ENCODE assay signal across 9 cellular contexts in genomic region chr3:111610189-111610588, GRCh38. TPM values are rescaled to one million over a fixed set of nuclear protein-coding genes. Genes with fewer than 3 reads are reported as not detected.
DNase-seq lines count a peak whose midpoint lies in the region; ATAC-seq and TF ChIP-seq lines count a peak whose summit lies in the region.
"Had no signal": no experiment of that assay in that cellular context is flagged by ENCODE, and none has a peak within 500 bp of the region (broad histone marks: within the 10 kb centered on the region; RNA-seq: fewer than 3 reads in every experiment).

No MANE protein-coding gene starts in this region.

- peak overlapping the region; percentile 28 to 38 for H3K27ac ChIP-seq in esophagus (ENCODE audit: low read depth in 2 of 2, low read length in 1 of 2)

- no peak for TF ChIP-seq CTCF in endothelial cell (IDR thresholded peaks at IDR 0.05; ENCODE audit: unreplicated experiment)

- H3K4me1 Mint-ChIP-seq in endothelial cell (ENCODE audit: unreplicated experiment), result no peaks in the 10 kb centered on the region

- H3K9me3 Mint-ChIP-seq in endothelial cell (ENCODE audit: unreplicated experiment), result no peaks in the 10 kb centered on the region

- no peaks in the 10 kb centered on the region for H3K9me3 ChIP-seq in esophagus (ENCODE audit: control insufficient read depth in 2 of 2, insufficient read depth in 1 of 2, low read depth in 1 of 2, low read length in 1 of 2)

- no peaks in the 10 kb centered on the region for H3K27me3 ChIP-seq in esophagus (ENCODE audit: control insufficient read depth in 1 of 2, insufficient read depth in 2 of 2, low read length in 2 of 2)

- no peaks in the 10 kb centered on the region for H3K36me3 ChIP-seq in esophagus (ENCODE audit: control insufficient read depth in 2 of 2, insufficient read depth in 2 of 2, low read length in 1 of 2)

- no peaks in the 10 kb centered on the region for H3K27me3 Mint-ChIP-seq in endothelial cell (ENCODE audit: unreplicated experiment)

- H3K36me3 Mint-ChIP-seq in endothelial cell (ENCODE audit: low read depth, unreplicated experiment), result no peaks in the 10 kb centered on the region

- no peak overlapping the region for H3K4me3 ChIP-seq in Jurkat, Clone E6-1 (ENCODE audit: low read length)
- H3K4me3 ChIP-seq in esophagus (ENCODE audit: low read depth in 1 of 2, low read length in 2 of 2), result no peak overlapping the region

- WGBS in esophagus, 2 donors, result 28 to 47% methylated on average over 5 of the region's 5 CpGs

- no peak overlapping the region for H3K27ac Mint-ChIP-seq in endothelial cell (ENCODE audit: unreplicated experiment)

- peak; percentile 95 for ATAC-seq in GM18858 (IDR thresholded peaks at IDR 0.05; ENCODE audit: unreplicated experiment)
- ATAC-seq in GM21717 (IDR thresholded peaks at IDR 0.05; ENCODE audit: unreplicated experiment), result peak; percentile 92

- H3K4me3 Mint-ChIP-seq in endothelial cell (ENCODE audit: unreplicated experiment), result no peak overlapping the region

- DNase-seq in Jurkat, Clone E6-1 (ENCODE audit: low read depth, low spot score), result peak; percentile 95
- DNase-seq in NCI-H2107 (lab: John Stamatoyannopoulos, UW), result no peak
- DNase-seq in endothelial cell (ENCODE audit: low spot score), result no peak
- DNase-seq in NCI-H748 treated with DMSO at 0.1 percent for 48 hours (lab: John Stamatoyannopoulos, UW), result no peak
- no peak for DNase-seq in RPMI8226
- DNase-seq: kidney glomerular epithelial cell had no signal

- peaks cover 0 to 2% of the 10 kb centered on the region in 2 donors for H3K4me1 ChIP-seq in esophagus (ENCODE audit: control insufficient read depth in 2 of 2, insufficient read depth in 2 of 2, low read length in 1 of 2)

RNA-seq across cellular contexts. Expression of gene ZBED2, which starts 15.0 kb away (rescaled TPM):
- polyA plus RNA-seq in Jurkat, Clone E6-1 (2012; ENCODE audit: insufficient read depth, insufficient read length), result not detected
- 10 to 100 TPM in 1 of 2 donors, 1 to 10 TPM in 1; 7.6 to 11.2 TPM for polyA plus RNA-seq in esophagus
- not detected for total RNA-seq in endothelial cell (ENCODE audit: unreplicated experiment)
